In the genomic region with DNA sequence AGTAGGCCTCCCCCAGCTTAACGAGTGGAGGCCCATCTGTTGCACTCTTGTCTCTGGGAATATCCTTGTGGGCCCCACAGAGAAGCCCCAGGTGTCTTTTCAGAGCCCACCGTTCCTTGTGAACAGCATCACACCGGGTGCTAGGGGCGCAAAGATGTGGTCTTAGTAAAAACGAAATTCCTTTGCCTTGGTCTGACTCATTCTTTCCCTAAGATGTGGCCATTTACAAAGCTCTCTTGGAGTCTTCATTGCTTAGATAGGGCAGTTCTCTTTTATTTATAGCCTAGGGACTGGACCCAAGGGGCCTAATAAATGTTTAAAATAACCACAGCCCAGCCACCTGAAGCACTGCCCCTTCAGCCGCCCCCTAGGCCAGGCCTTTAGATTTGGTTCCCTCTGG, we compare ENCODE assay signal across 8 cellular contexts. TPM values are rescaled to one million over a fixed set of nuclear protein-coding genes. Genes with fewer than 3 reads are reported as not detected.
DNase-seq lines count a peak whose midpoint lies in the region; ATAC-seq and TF ChIP-seq lines count a peak whose summit lies in the region.

No MANE protein-coding gene starts in this region.

- POLR2A ChIA-PET in activated CD8-positive, alpha-beta T cell treated with anti-CD3 and anti-CD28 coated beads for 36 hours (lab: Charles Lee), result interaction anchor here (0.7 kb wide), 1 partner anchor 129 kb away, joined by 3 read pairs; no protein-coding TSS in a partner anchor
- POLR2A ChIA-PET in activated CD8-positive, alpha-beta T cell treated with anti-CD3 and anti-CD28 coated beads, Interleukin-2, amount 10 ng/mL, durations not matched to agents 7 days and 5 days (lab: Charles Lee), result interaction anchor here (1.1 kb wide), 1 partner anchor 136 kb away, joined by 3 read pairs; no protein-coding TSS in a partner anchor

- no peaks in the 10 kb centered on the region for H3K9me3 ChIP-seq in tibial nerve

- TF ChIP-seq POLR2A in tibial nerve (IDR thresholded peaks at IDR 0.05), result no peak

- intact Hi-C loops in activated CD8-positive, alpha-beta T cell treated with anti-CD3 and anti-CD28 coated beads for 36 hours (cut with micrococcal nuclease), result no loop called here

- CTCF ChIA-PET in activated CD8-positive, alpha-beta T cell treated with anti-CD3 and anti-CD28 coated beads for 36 hours (lab: Charles Lee), result interaction anchor here (1.0 to 1.6 kb wide), 2 partner anchors 26 to 134 kb away, joined by 3 to 7 read pairs; no protein-coding TSS in a partner anchor
- CTCF ChIA-PET in activated CD8-positive, alpha-beta T cell treated with anti-CD3 and anti-CD28 coated beads, Interleukin-2, amount 10 ng/mL, durations not matched to agents 7 days and 5 days (lab: Charles Lee), result interaction anchor here (1.2 to 2.1 kb wide), 2 partner anchors 26 to 192 kb away, joined by 5 to 10 read pairs; no protein-coding TSS in a partner anchor

- H3K27ac Mint-ChIP-seq in activated CD8-positive, alpha-beta T cell treated with anti-CD3 and anti-CD28 coated beads for 36 hours, result no peak overlapping the region
- no peak overlapping the region for H3K27ac Mint-ChIP-seq in activated CD8-positive, alpha-beta T cell treated with anti-CD3 and anti-CD28 coated beads, Interleukin-2, amount 10 ng/mL, durations not matched to agents 7 days and 5 days

- peaks cover 6% of the 10 kb centered on the region for H3K36me3 Mint-ChIP-seq in activated CD8-positive, alpha-beta T cell treated with anti-CD3 and anti-CD28 coated beads for 36 hours (ENCODE audit: low read depth)
- peaks cover 6% of the 10 kb centered on the region for H3K36me3 Mint-ChIP-seq in activated CD8-positive, alpha-beta T cell treated with anti-CD3 and anti-CD28 coated beads, Interleukin-2, amount 10 ng/mL, durations not matched to agents 7 days and 5 days (ENCODE audit: low read depth)

- no peaks in the 10 kb centered on the region for H3K27me3 ChIP-seq in tibial nerve

- peaks cover 0 to 22% (median 0%) of the 10 kb centered on the region in 3 donors for H3K36me3 ChIP-seq in tibial nerve

- 64 to 68% methylated on average over 6 of the region's 6 CpGs for WGBS in tibial nerve, 2 donors

- no peak for TF ChIP-seq EP300 in tibial nerve (IDR thresholded peaks at IDR 0.05)

- peak; percentile 17 for DNase-seq in activated CD8-positive, alpha-beta T cell treated with anti-CD3 and anti-CD28 coated beads for 36 hours
- no peak for DNase-seq in activated CD8-positive, alpha-beta T cell treated with anti-CD3 and anti-CD28 coated beads, Interleukin-2, amount 10 ng/mL, durations not matched to agents 7 days and 5 days
- DNase-seq in fibroblast of mammary gland (ENCODE audit: low read depth) (peak; percentile 68), tibial nerve (ENCODE audit: low spot score in 2 of 2) (no peak), NCI-H2196 (lab: John Stamatoyannopoulos, UW; ENCODE audit: unreplicated experiment) (no peak), midbrain (lab: John Stamatoyannopoulos, UW) (no peak)

- no peak for TF ChIP-seq CTCF in activated CD8-positive, alpha-beta T cell treated with anti-CD3 and anti-CD28 coated beads for 36 hours (IDR thresholded peaks at IDR 0.05)
- no peak for TF ChIP-seq CTCF in fibroblast of mammary gland (conservative IDR thresholded peaks at IDR 0.05; ENCODE audit: control insufficient read depth, insufficient read depth, low read depth, low read length)
- no peak for TF ChIP-seq CTCF in tibial nerve (IDR thresholded peaks at IDR 0.05)

- H3K27ac ChIP-seq in tibial nerve, result peak overlapping the region; percentile 79 to 90 (median 84)

- H3K4me1 ChIP-seq in tibial nerve, result peaks cover 0 to 55% (median 35%) of the 10 kb centered on the region in 4 donors

- H3K4me3 ChIP-seq in fibroblast of mammary gland (ENCODE audit: control insufficient read depth, low read depth, low read length), result no peak overlapping the region
- H3K4me3 ChIP-seq in tibial nerve, result no peak overlapping the region

- ATAC-seq in activated CD8-positive, alpha-beta T cell treated with anti-CD3 and anti-CD28 coated beads for 36 hours, result peak; percentile 54
- no peak for ATAC-seq in activated CD8-positive, alpha-beta T cell treated with anti-CD3 and anti-CD28 coated beads, Interleukin-2, amount 10 ng/mL, durations not matched to agents 7 days and 5 days
- ATAC-seq in HG03159 (IDR thresholded peaks at IDR 0.05; ENCODE audit: unreplicated experiment), result peak; percentile 55
- no peak for ATAC-seq in HG03139 (IDR thresholded peaks at IDR 0.05; ENCODE audit: unreplicated experiment)

- H3K27me3 Mint-ChIP-seq in activated CD8-positive, alpha-beta T cell treated with anti-CD3 and anti-CD28 coated beads for 36 hours, result no peaks in the 10 kb centered on the region
- no peaks in the 10 kb centered on the region for H3K27me3 Mint-ChIP-seq in activated CD8-positive, alpha-beta T cell treated with anti-CD3 and anti-CD28 coated beads, Interleukin-2, amount 10 ng/mL, durations not matched to agents 7 days and 5 days (ENCODE audit: low read depth)

- no peak overlapping the region for H3K4me3 Mint-ChIP-seq in activated CD8-positive, alpha-beta T cell treated with anti-CD3 and anti-CD28 coated beads for 36 hours
- H3K4me3 Mint-ChIP-seq in activated CD8-positive, alpha-beta T cell treated with anti-CD3 and anti-CD28 coated beads, Interleukin-2, amount 10 ng/mL, durations not matched to agents 7 days and 5 days, result no peak overlapping the region

- peaks cover 9% of the 10 kb centered on the region for H3K4me1 Mint-ChIP-seq in activated CD8-positive, alpha-beta T cell treated with anti-CD3 and anti-CD28 coated beads for 36 hours (ENCODE audit: low read depth)
- H3K4me1 Mint-ChIP-seq in activated CD8-positive, alpha-beta T cell treated with anti-CD3 and anti-CD28 coated beads, Interleukin-2, amount 10 ng/mL, durations not matched to agents 7 days and 5 days (ENCODE audit: low read depth), result no peaks in the 10 kb centered on the region

- no peaks in the 10 kb centered on the region for H3K9me3 Mint-ChIP-seq in activated CD8-positive, alpha-beta T cell treated with anti-CD3 and anti-CD28 coated beads for 36 hours
- no peaks in the 10 kb centered on the region for H3K9me3 Mint-ChIP-seq in activated CD8-positive, alpha-beta T cell treated with anti-CD3 and anti-CD28 coated beads, Interleukin-2, amount 10 ng/mL, durations not matched to agents 7 days and 5 days (ENCODE audit: insufficient read depth)

RNA-seq across cellular contexts. Expression of gene RPL26L1, which starts 52.8 kb away (rescaled TPM):
- total RNA-seq in activated CD8-positive, alpha-beta T cell treated with anti-CD3 and anti-CD28 coated beads for 36 hours, result 10 to 100 TPM; 72.9 to 74.9 TPM
- 10 to 100 TPM; 45.1 to 49.4 TPM for total RNA-seq in activated CD8-positive, alpha-beta T cell treated with anti-CD3 and anti-CD28 coated beads, Interleukin-2, amount 10 ng/mL, durations not matched to agents 7 days and 5 days
- 10 to 100 TPM in 3 of 4 donors, 1 to 10 TPM in 1; 6.1 to 30.8 (median 25.3) TPM for total RNA-seq in tibial nerve

Comparison
In these comparisons a context has a peak if more than half of its experiments do, and no peak if none do; other contexts are left out.
1. ATAC-seq: peak in activated CD8-positive, alpha-beta T cell treated with anti-CD3 and anti-CD28 coated beads for 36 hours (single experiment) and HG03159 (single experiment); none in activated CD8-positive, alpha-beta T cell treated with anti-CD3 and anti-CD28 coated beads, Interleukin-2, amount 10 ng/mL, durations not matched to agents 7 days and 5 days (single experiment) and HG03139 (single experiment).
2. DNase-seq: peak in activated CD8-positive, alpha-beta T cell treated with anti-CD3 and anti-CD28 coated beads for 36 hours (single experiment) and fibroblast of mammary gland (single experiment); none in activated CD8-positive, alpha-beta T cell treated with anti-CD3 and anti-CD28 coated beads, Interleukin-2, amount 10 ng/mL, durations not matched to agents 7 days and 5 days (single experiment), tibial nerve (0 of 2), NCI-H2196 (single experiment) and midbrain (single experiment).